ENCODE assay signal across 8 cellular contexts in the genomic region with DNA sequence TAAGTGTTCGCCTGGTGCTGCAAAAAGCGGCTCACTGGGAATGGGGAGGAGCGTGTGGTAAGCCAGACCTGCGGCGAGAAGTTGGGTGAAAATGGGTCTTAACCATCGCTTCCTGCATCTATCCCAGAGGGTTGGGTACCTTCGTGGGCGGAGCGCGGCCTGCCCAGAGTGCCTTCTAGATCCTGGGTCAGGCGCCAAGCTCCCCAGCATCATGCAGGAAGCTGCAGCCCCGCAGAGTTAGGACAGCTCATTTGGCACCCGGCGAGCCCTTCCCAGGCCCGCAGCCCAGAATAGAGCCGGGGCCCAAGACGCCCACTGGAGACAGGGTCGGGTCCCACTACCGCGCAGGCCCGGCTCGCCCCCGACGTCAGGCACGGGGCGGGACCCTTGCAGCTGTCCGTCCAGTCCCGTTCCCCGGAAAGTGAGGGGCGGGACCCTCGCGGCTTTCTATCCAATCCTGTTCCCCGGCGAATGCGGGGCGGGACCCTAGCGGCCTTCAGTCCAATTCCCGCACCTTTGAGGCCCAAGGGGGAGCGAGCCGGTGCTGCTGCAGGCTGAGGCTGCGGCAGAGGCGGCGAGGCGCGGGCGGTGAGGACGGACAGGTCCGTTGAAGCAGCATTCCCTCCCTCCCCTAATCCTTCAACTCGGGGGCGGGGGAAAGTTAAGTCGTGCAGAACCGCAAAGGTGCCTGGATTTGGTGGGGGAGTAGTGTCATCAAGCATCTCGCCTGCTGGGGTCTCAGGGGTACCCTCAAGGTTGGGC. TPM values are rescaled to one million over a fixed set of nuclear protein-coding genes. Genes with fewer than 3 reads are reported as not detected.
DNase-seq lines count a peak whose midpoint lies in the region; ATAC-seq and TF ChIP-seq lines count a peak whose summit lies in the region.

A gene with protein sequence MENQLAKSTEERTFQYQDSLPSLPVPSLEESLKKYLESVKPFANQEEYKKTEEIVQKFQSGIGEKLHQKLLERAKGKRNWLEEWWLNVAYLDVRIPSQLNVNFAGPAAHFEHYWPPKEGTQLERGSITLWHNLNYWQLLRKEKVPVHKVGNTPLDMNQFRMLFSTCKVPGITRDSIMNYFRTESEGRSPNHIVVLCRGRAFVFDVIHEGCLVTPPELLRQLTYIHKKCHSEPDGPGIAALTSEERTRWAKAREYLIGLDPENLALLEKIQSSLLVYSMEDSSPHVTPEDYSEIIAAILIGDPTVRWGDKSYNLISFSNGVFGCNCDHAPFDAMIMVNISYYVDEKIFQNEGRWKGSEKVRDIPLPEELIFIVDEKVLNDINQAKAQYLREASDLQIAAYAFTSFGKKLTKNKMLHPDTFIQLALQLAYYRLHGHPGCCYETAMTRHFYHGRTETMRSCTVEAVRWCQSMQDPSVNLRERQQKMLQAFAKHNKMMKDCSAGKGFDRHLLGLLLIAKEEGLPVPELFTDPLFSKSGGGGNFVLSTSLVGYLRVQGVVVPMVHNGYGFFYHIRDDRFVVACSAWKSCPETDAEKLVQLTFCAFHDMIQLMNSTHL (plus strand): TSS at position 499 of the 762 bp plus-strand sequence. CDS start 3,405 bp downstream, outside the sequence.

- intact Hi-C loops in psoas muscle (cut with DNase I), result no loop called here

- H3K9me3 ChIP-seq in right atrium auricular region (no peaks in the 10 kb centered on the region), psoas muscle (no peaks in the 10 kb centered on the region)

- H3K4me1 ChIP-seq in right atrium auricular region (peaks cover 0 to 14% of the 10 kb centered on the region in 2 donors), psoas muscle (peaks cover 6% of the 10 kb centered on the region), urinary bladder (ENCODE audit: insufficient read depth) (no peaks in the 10 kb centered on the region)

- peak; percentile 89 for TF ChIP-seq POLR2A in GM15510 (IDR thresholded peaks at IDR 0.05; ENCODE audit: borderline replicate concordance, extremely low read depth, insufficient read length)

- H3K27ac ChIP-seq in right atrium auricular region (peak within 1 kb of the TSS; percentile 85 to 87), psoas muscle (peak within 1 kb of the TSS; percentile 78), urinary bladder (ENCODE audit: low read depth) (peak within 1 kb of the TSS; percentile 71)

- 0 to 1% (median 0%) methylated on average over 50 to 53 of the region's 53 CpGs for WGBS in psoas muscle, 3 donors
- under 1% methylated on average over 53 of the region's 53 CpGs for WGBS in urinary bladder

- DNase-seq in NCI-H146 treated with DMSO at 0.1 percent for 48 hours (lab: John Stamatoyannopoulos, UW; ENCODE audit: unreplicated experiment) (peak; percentile 91), T-helper 2 cell (peak; percentile 88 to 95 (median 91)), anterior cingulate cortex (lab: John Stamatoyannopoulos, UW) (peak; percentile 70 to 99 (median 96)), right atrium auricular region (ENCODE audit: low spot score) (peak; percentile 96), psoas muscle (peak; percentile 97)

- H3K27me3 ChIP-seq in right atrium auricular region (no peaks in the 10 kb centered on the region), psoas muscle (ENCODE audit: insufficient read depth in 3 of 3, low read length in 2 of 3) (no peaks in the 10 kb centered on the region)

- TF ChIP-seq CTCF in right atrium auricular region (IDR thresholded peaks at IDR 0.05) (no peak), psoas muscle (IDR thresholded peaks at IDR 0.05) (no peak)

- H3K36me3 ChIP-seq in right atrium auricular region (peaks cover 10% of the 10 kb centered on the region), psoas muscle (ENCODE audit: insufficient read depth in 1 of 2, low read depth in 1 of 2) (peaks cover 3 to 34% of the 10 kb centered on the region in 2 donors), urinary bladder (ENCODE audit: insufficient read depth) (peaks cover 2% of the 10 kb centered on the region)

- H3K4me3 ChIP-seq in right atrium auricular region (peak within 1 kb of the TSS; percentile 71 to 73), psoas muscle (peak within 1 kb of the TSS; percentile 85), urinary bladder (ENCODE audit: low read depth, low read length) (peak within 1 kb of the TSS; percentile 61)

- ATAC-seq in HG02884 (IDR thresholded peaks at IDR 0.05; ENCODE audit: unreplicated experiment) (peak; percentile 97), psoas muscle (peak; percentile 99 to 100 (median 100))

RNA-seq across cellular contexts. Expression of the gene that starts here (rescaled TPM):
- total RNA-seq in right atrium auricular region (1 to 10 TPM; 5.6 to 6.1 TPM), psoas muscle (10 to 100 TPM in 2 of 4 donors, 1 to 10 TPM in 2; 4.6 to 12.4 (median 10.5) TPM), urinary bladder (66.0 TPM)
- polyA plus RNA-seq in psoas muscle (10 to 100 TPM in 1 of 3 donors, 1 to 10 TPM in 2; 3.1 to 11.1 (median 6.2) TPM), urinary bladder (17.6 TPM)

Comparison
In these comparisons a context has a peak if more than half of its experiments do, and no peak if none do; other contexts are left out.
1. Peak in every context shown above with its lines: DNase-seq, ATAC-seq, H3K4me3 ChIP-seq and H3K27ac ChIP-seq.